ENCODE assay signal across 24 cellular contexts in the genomic region with DNA sequence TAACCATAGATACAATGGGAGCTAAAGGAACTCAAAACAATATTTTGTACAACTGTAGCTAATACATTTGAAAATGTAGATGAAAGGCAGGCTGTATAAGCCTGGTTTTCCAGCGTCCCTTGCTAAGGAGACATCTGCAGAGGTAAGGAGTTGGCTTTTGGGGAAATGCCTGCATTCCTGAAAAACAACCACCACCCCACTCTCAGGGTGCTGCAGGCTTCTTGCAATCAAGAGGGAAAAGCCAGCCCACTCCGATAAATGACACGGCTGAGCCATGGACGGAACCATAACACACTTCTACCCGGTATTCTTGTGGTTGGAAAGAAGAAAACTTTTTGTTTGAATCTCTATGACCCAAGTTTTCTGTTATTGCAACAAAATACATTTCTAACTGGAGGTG.
DNase-seq lines count a peak whose midpoint lies in the region; TF ChIP-seq lines count a peak whose summit lies in the region.
"Had no signal": no experiment of that assay in that cellular context is flagged by ENCODE, and none has a peak within 500 bp of the region (broad histone marks: within the 10 kb centered on the region; RNA-seq: fewer than 3 reads in every experiment).

No MANE protein-coding gene starts in this region.

- H3K4me3 ChIP-seq in HUES6 (ENCODE audit: low read depth, low read length) (no peak overlapping the region), adipocyte (ENCODE audit: low read length) (peak overlapping the region; percentile 16)

- no peak overlapping the region for H3K56ac ChIP-seq in H9 (ENCODE audit: insufficient read length, low read depth, low read length)

- no peak for DNase-seq in adipocyte (ENCODE audit: low read depth)
- peak; percentile 5 for DNase-seq in iPS DF 19.7 (ENCODE audit: low read depth, low spot score)
- DNase-seq in nephron progenitor cell: no peak
- DNase-seq in H9: no peak
- DNase-seq in amygdala (lab: John Stamatoyannopoulos, UW): no peak
- no peak for DNase-seq in NCI-H2029 treated with DMSO at 0.1 percent for 48 hours (lab: John Stamatoyannopoulos, UW)
- no peak for DNase-seq in activated CD4-positive, alpha-beta T cell treated with anti-CD3 and anti-CD28 coated beads, Interleukin-2, amount 10 ng/mL, durations not matched to agents 7 days and 5 days
- DNase-seq: Calu3; CD8-positive, alpha-beta memory T cell; DMS153; GDM1; H7; HFFc6; KBM-7; MM.1S; NCI-H1048; NCI-H1417 treated with DMSO at 0.1 percent for 48 hours; NCI-H1930; NCI-H226; NCI-H510A treated with DMSO at 0.1 percent for 48 hours; NCI-H748 treated with DMSO at 0.1 percent for 48 hours; Right ventricle myocardium superior had no signal

- no peak overlapping the region for H2BK12ac ChIP-seq in H9 (ENCODE audit: insufficient read length, low read depth, low read length)

- no peaks in the 10 kb centered on the region for H3K9me3 Mint-ChIP-seq in nephron progenitor cell
- H3K9me3 Mint-ChIP-seq in H9: no peaks in the 10 kb centered on the region
- no peaks in the 10 kb centered on the region for H3K9me3 Mint-ChIP-seq in activated CD4-positive, alpha-beta T cell treated with anti-CD3 and anti-CD28 coated beads, Interleukin-2, amount 10 ng/mL, durations not matched to agents 7 days and 5 days
- H3K9me3 Mint-ChIP-seq: CD8-positive, alpha-beta memory T cell; HFFc6 had no signal

- H3K9me3 ChIP-seq in HUES6 (ENCODE audit: control insufficient read depth, insufficient read depth, low read depth, low read length) (no peaks in the 10 kb centered on the region), adipocyte (ENCODE audit: control insufficient read depth, low read length) (no peaks in the 10 kb centered on the region), H9 (ENCODE audit: control insufficient read depth, low read depth, low read length) (no peaks in the 10 kb centered on the region)

- H3K36me3 Mint-ChIP-seq in nephron progenitor cell (ENCODE audit: low read depth): no peaks in the 10 kb centered on the region
- H3K36me3 Mint-ChIP-seq in H9 (ENCODE audit: insufficient read depth in 1 of 3, low read depth in 3 of 3): no peaks in the 10 kb centered on the region
- H3K36me3 Mint-ChIP-seq in activated CD4-positive, alpha-beta T cell treated with anti-CD3 and anti-CD28 coated beads, Interleukin-2, amount 10 ng/mL, durations not matched to agents 7 days and 5 days (ENCODE audit: low read depth): no peaks in the 10 kb centered on the region
- H3K36me3 Mint-ChIP-seq: CD8-positive, alpha-beta memory T cell had no signal

- H3K4me1 ChIP-seq in HUES6 (ENCODE audit: control insufficient read depth, insufficient read depth, low read length): peaks cover 15% of the 10 kb centered on the region
- H3K4me1 ChIP-seq in adipocyte (ENCODE audit: control insufficient read depth, insufficient read depth, low read length): peaks cover 7% of the 10 kb centered on the region
- H3K4me1 ChIP-seq in H9 (ENCODE audit: insufficient read depth, low read length): no peaks in the 10 kb centered on the region

- no peak overlapping the region for H3K23ac ChIP-seq in H9 (ENCODE audit: insufficient read length, low read depth, low read length)

- H3T11ph ChIP-seq in H9 (ENCODE audit: low read length): no peak overlapping the region

- no peak overlapping the region for H4K8ac ChIP-seq in H9 (replicated peaks; ENCODE audit: insufficient read length, low read depth, low read length)

- no peaks in the 10 kb centered on the region for H3K23me2 ChIP-seq in H9 (ENCODE audit: insufficient read length, low read depth, low read length, poor library complexity, severe bottlenecking)

- no peak overlapping the region for H4K5ac ChIP-seq in H9 (ENCODE audit: insufficient read length, low read depth, low read length)

- H3K79me1 ChIP-seq in H9 (ENCODE audit: insufficient read depth, low read depth, low read length, poor library complexity, severe bottlenecking): no peaks in the 10 kb centered on the region

- 0 out of 2 replicates have a peak overlapping the region, but pooled peaks have one; percentile 43 for H3K27ac ChIP-seq in HUES6 (ENCODE audit: low read depth, low read length)
- no peak overlapping the region for H3K27ac ChIP-seq in H9 (ENCODE audit: insufficient read length, low read depth, low read length)
- H3K27ac ChIP-seq: C4-2B had no signal

- no peak overlapping the region for H2BK120ac ChIP-seq in H9 (ENCODE audit: low read depth, low read length, poor library complexity, severe bottlenecking)

- H3K27me3 ChIP-seq in HUES6 (ENCODE audit: control insufficient read depth, insufficient read depth, low read length) (no peaks in the 10 kb centered on the region), adipocyte (replicated peaks; ENCODE audit: control insufficient read depth, insufficient read depth, low read length) (no peaks in the 10 kb centered on the region), H9 (ENCODE audit: insufficient read depth, low read length) (no peaks in the 10 kb centered on the region)

- H3K36me3 ChIP-seq in HUES6 (ENCODE audit: control insufficient read depth, insufficient read depth, low read length) (no peaks in the 10 kb centered on the region), adipocyte (ENCODE audit: control insufficient read depth, insufficient read depth, low read length, severe bottlenecking) (no peaks in the 10 kb centered on the region)

- CTCF ChIA-PET in activated CD4-positive, alpha-beta T cell treated with anti-CD3 and anti-CD28 coated beads, Interleukin-2, amount 10 ng/mL, durations not matched to agents 7 days and 5 days (lab: Charles Lee): no interaction called here

- H3K27ac Mint-ChIP-seq in nephron progenitor cell (peak overlapping the region; percentile 36), H9 (peak overlapping the region in 1 of 3 experiments; percentile 10; a peak in 1 of 7 replicates)
- H3K27ac Mint-ChIP-seq in activated CD4-positive, alpha-beta T cell treated with anti-CD3 and anti-CD28 coated beads, Interleukin-2, amount 10 ng/mL, durations not matched to agents 7 days and 5 days: no peak overlapping the region
- H3K27ac Mint-ChIP-seq: CD8-positive, alpha-beta memory T cell; HFFc6 had no signal

- WGBS in H9 (ENCODE audit: extremely low coverage, insufficient read length, low lambda C conversion rate): no CpG with 5 or more reads among the region's 5 CpGs

- no peak overlapping the region for H2AK5ac ChIP-seq in H9 (ENCODE audit: insufficient read length, low read length)

- H3K14ac ChIP-seq in H9 (ENCODE audit: insufficient read depth, low read length): no peak overlapping the region

- no peaks in the 10 kb centered on the region for H4K20me1 ChIP-seq in H9 (ENCODE audit: control insufficient read depth, insufficient read depth, insufficient read length)

- H2BK20ac ChIP-seq in H9 (ENCODE audit: low read depth, low read length, poor library complexity, severe bottlenecking): no peak overlapping the region

- no peak overlapping the region for H3K18ac ChIP-seq in H9 (ENCODE audit: insufficient read length, low read depth, low read length)

- no peak overlapping the region for H3K4me2 ChIP-seq in H9 (ENCODE audit: insufficient read depth, insufficient read length, low read length)

- no peak overlapping the region for H3K4ac ChIP-seq in H9 (ENCODE audit: low read depth, low read length)

- H3K4me1 Mint-ChIP-seq in nephron progenitor cell (peaks cover 38% of the 10 kb centered on the region), H9 (peaks cover 9 to 22% of the 10 kb centered on the region in 2 experiments; a peak in 3 of 4 replicates)
- no peaks in the 10 kb centered on the region for H3K4me1 Mint-ChIP-seq in activated CD4-positive, alpha-beta T cell treated with anti-CD3 and anti-CD28 coated beads, Interleukin-2, amount 10 ng/mL, durations not matched to agents 7 days and 5 days
- H3K4me1 Mint-ChIP-seq: CD8-positive, alpha-beta memory T cell had no signal

- no peak overlapping the region for H2AFZ ChIP-seq in H9 (ENCODE audit: low read length)

- POLR2A ChIA-PET in activated CD4-positive, alpha-beta T cell treated with anti-CD3 and anti-CD28 coated beads, Interleukin-2, amount 10 ng/mL, durations not matched to agents 7 days and 5 days (lab: Charles Lee): no interaction called here

- H3K4me3 Mint-ChIP-seq in nephron progenitor cell (no peak overlapping the region), H9 (no peak overlapping the region)
- H3K4me3 Mint-ChIP-seq in activated CD4-positive, alpha-beta T cell treated with anti-CD3 and anti-CD28 coated beads, Interleukin-2, amount 10 ng/mL, durations not matched to agents 7 days and 5 days: no peak overlapping the region
- H3K4me3 Mint-ChIP-seq: CD8-positive, alpha-beta memory T cell; HFFc6 had no signal

- H3K27me3 Mint-ChIP-seq in nephron progenitor cell (ENCODE audit: low read depth, poor library complexity) (no peaks in the 10 kb centered on the region), H9 (ENCODE audit: low read depth) (no peaks in the 10 kb centered on the region)
- H3K27me3 Mint-ChIP-seq in activated CD4-positive, alpha-beta T cell treated with anti-CD3 and anti-CD28 coated beads, Interleukin-2, amount 10 ng/mL, durations not matched to agents 7 days and 5 days: peaks cover 3% of the 10 kb centered on the region

- H2BK15ac ChIP-seq in H9 (ENCODE audit: low read depth, low read length): no peak overlapping the region

- H4K91ac ChIP-seq in H9 (ENCODE audit: insufficient read length, low read depth, low read length): no peak overlapping the region

- no peak for TF ChIP-seq CTCF in nephron progenitor cell (IDR thresholded peaks at IDR 0.05)
- TF ChIP-seq CTCF in H9 (conservative IDR thresholded peaks at IDR 0.05): no peak

- H3K9ac ChIP-seq in HUES6 (ENCODE audit: low read length): no peak overlapping the region
- H3K9ac ChIP-seq in adipocyte (ENCODE audit: low read length): no peak overlapping the region
- no peak overlapping the region for H3K9ac ChIP-seq in H9 (ENCODE audit: extremely low read depth, insufficient read length, low read length)

- H2BK5ac ChIP-seq in H9 (ENCODE audit: insufficient read length, low read length): no peak overlapping the region

- H3K79me2 ChIP-seq in H9 (ENCODE audit: insufficient read depth, low read length): no peaks in the 10 kb centered on the region
